In genomic region chr16:69471121-69471520, GRCh38 we compare ENCODE assay signal across 1 cellular context.
TF ChIP-seq lines count a peak whose summit lies in the region.

No MANE protein-coding gene starts in this region.

TF ChIP-seq in IMR-90, 13 proteins besides CTCF, POLR2A, EP300 and RAD21:
- TF ChIP-seq MAZ (IDR thresholded peaks at IDR 0.05; ENCODE audit: borderline replicate concordance, low read depth, low read length): no peak
- TF ChIP-seq MXI1 (IDR thresholded peaks at IDR 0.05; ENCODE audit: borderline replicate concordance, low read depth, low read length): no peak
- no peak for TF ChIP-seq BHLHE40 (IDR thresholded peaks at IDR 0.05; ENCODE audit: low read depth, low read length)
- TF ChIP-seq ELK1 (IDR thresholded peaks at IDR 0.05; ENCODE audit: borderline replicate concordance, low read depth, low read length): no peak
- no peak for TF ChIP-seq NFE2L2 (IDR thresholded peaks at IDR 0.05; ENCODE audit: low read depth, low read length)
- TF ChIP-seq CHD1 (IDR thresholded peaks at IDR 0.05; ENCODE audit: low read depth, low read length): no peak
- TF ChIP-seq CEBPB (IDR thresholded peaks at IDR 0.05; ENCODE audit: low read depth, low read length): no peak
- TF ChIP-seq RFX5 (IDR thresholded peaks at IDR 0.05; ENCODE audit: low read depth, low read length): no peak
- no peak for TF ChIP-seq FOS (IDR thresholded peaks at IDR 0.05; ENCODE audit: low read depth, low read length)
- no peak for TF ChIP-seq MAFK (IDR thresholded peaks at IDR 0.05; ENCODE audit: low read depth, low read length)
- TF ChIP-seq SMC3 (IDR thresholded peaks at IDR 0.05; ENCODE audit: low read depth, low read length): no peak
